Comparison of ENCODE assay signal across 19 cellular contexts in genomic region chr4:40275065-40275464, GRCh38.
DNase-seq lines count a peak whose midpoint lies in the region; ATAC-seq and TF ChIP-seq lines count a peak whose summit lies in the region.
"Had no signal": no experiment of that assay in that cellular context is flagged by ENCODE, and none has a peak within 500 bp of the region (broad histone marks: within the 10 kb centered on the region; RNA-seq: fewer than 3 reads in every experiment).

No MANE protein-coding gene starts in this region.

- H3K27ac Mint-ChIP-seq in CD4-positive, CD25-positive, alpha-beta regulatory T cell: peak overlapping the region; percentile 42 to 83 (median 74)
- H3K27ac Mint-ChIP-seq in neural progenitor cell (peak overlapping the region; percentile 35), endodermal cell (no peak overlapping the region)
- H3K27ac Mint-ChIP-seq: HFFc6 had no signal

- H3K27me3 Mint-ChIP-seq in CD4-positive, CD25-positive, alpha-beta regulatory T cell: peaks cover 4% of the 10 kb centered on the region
- H3K27me3 Mint-ChIP-seq in neural progenitor cell (ENCODE audit: insufficient read depth, low read depth) (peaks cover 4% of the 10 kb centered on the region), endodermal cell (ENCODE audit: insufficient read depth) (no peaks in the 10 kb centered on the region)

- TF ChIP-seq POLR2A in upper lobe of left lung (IDR thresholded peaks at IDR 0.05): no peak

- no peaks in the 10 kb centered on the region for H3K9me3 ChIP-seq in CD4-positive, CD25-positive, alpha-beta regulatory T cell (ENCODE audit: control insufficient read depth in 2 of 2, low read length in 2 of 2)
- H3K9me3 ChIP-seq in DND-41 (ENCODE audit: insufficient read depth, low read length, severe bottlenecking) (no peaks in the 10 kb centered on the region), WERI-Rb-1 (ENCODE audit: severe bottlenecking) (no peaks in the 10 kb centered on the region), neural progenitor cell (ENCODE audit: low read depth) (no peaks in the 10 kb centered on the region), upper lobe of left lung (no peaks in the 10 kb centered on the region), endodermal cell (ENCODE audit: control insufficient read depth, low read length) (no peaks in the 10 kb centered on the region)
- H3K9me3 ChIP-seq: A549 had no signal

- WGBS in upper lobe of left lung, 2 donors: 88 to 97% methylated on average over 2 of the region's 2 CpGs
- 96 to 100% methylated on average over 2 of the region's 2 CpGs for WGBS in endodermal cell (ENCODE audit: insufficient coverage in 1 of 2, insufficient read length in 1 of 2), 2 experiments

- DNase-seq in CD4-positive, CD25-positive, alpha-beta regulatory T cell: no peak
- no peak for DNase-seq in DND-41
- peak; percentile 38 for DNase-seq in WERI-Rb-1
- no peak for DNase-seq in neural progenitor cell (ENCODE audit: low spot score)
- no peak for DNase-seq in upper lobe of left lung
- DNase-seq in DMS153 (lab: John Stamatoyannopoulos, UW): no peak
- DNase-seq in endodermal cell: no peak
- DNase-seq: GDM1; H7; HFFc6; NCI-H1417 treated with DMSO at 0.1 percent for 48 hours; NCI-H187 treated with DMSO at 0.1 percent for 48 hours; NCI-H345; NCI-H526 treated with DMSO at 0.1 percent for 48 hours; NK-92 treated with Interleukin-12 subunit alpha and Interleukin-12 subunit beta, amount 100 ng/mL, for 24 hours had no signal

- no peak overlapping the region for H3K4me2 ChIP-seq in DND-41 (ENCODE audit: insufficient read depth, low read length)
- H3K4me2 ChIP-seq in neural progenitor cell: peak overlapping the region; percentile 60
- H3K4me2 ChIP-seq: A549; BLaER1 treated with 17β-estradiol and CSF1 and Interleukin-3, amounts not matched to agents 10 nM and 100 nM; KMS-11 had no signal

- peaks cover 10% of the 10 kb centered on the region for H3F3A ChIP-seq in neural progenitor cell (ENCODE audit: low read depth)

- H3K4me3 Mint-ChIP-seq in CD4-positive, CD25-positive, alpha-beta regulatory T cell: peak overlapping the region in 2 of 4 donors; percentile 27 to 75
- H3K4me3 Mint-ChIP-seq in neural progenitor cell (peak overlapping the region; percentile 47), endodermal cell (no peak overlapping the region)
- H3K4me3 Mint-ChIP-seq: HFFc6 had no signal

- H3K27ac ChIP-seq in CD4-positive, CD25-positive, alpha-beta regulatory T cell (ENCODE audit: insufficient read depth, low read length, poor library complexity, severe bottlenecking): no peak overlapping the region
- H3K27ac ChIP-seq in DND-41 (ENCODE audit: low read length) (no peak overlapping the region), WERI-Rb-1 (peak overlapping the region; percentile 45), neural progenitor cell (no peak overlapping the region), upper lobe of left lung (no peak overlapping the region), endodermal cell (ENCODE audit: low read depth, low read length) (no peak overlapping the region)
- H3K27ac ChIP-seq: A549; BLaER1 treated with 17β-estradiol and CSF1 and Interleukin-3, amounts not matched to agents 10 nM and 100 nM; KMS-11 had no signal

- H3K79me2 ChIP-seq in DND-41 (ENCODE audit: insufficient read depth, low read length): no peaks in the 10 kb centered on the region
- no peaks in the 10 kb centered on the region for H3K79me2 ChIP-seq in neural progenitor cell (ENCODE audit: low read depth)

- TF ChIP-seq EP300 in upper lobe of left lung (IDR thresholded peaks at IDR 0.05): no peak

- H3K9me3 Mint-ChIP-seq in CD4-positive, CD25-positive, alpha-beta regulatory T cell: peaks cover 0 to 1% (median 0%) of the 10 kb centered on the region in 7 donors
- H3K9me3 Mint-ChIP-seq in neural progenitor cell: no peaks in the 10 kb centered on the region
- no peaks in the 10 kb centered on the region for H3K9me3 Mint-ChIP-seq in endodermal cell
- H3K9me3 Mint-ChIP-seq: HFFc6 had no signal

- no peaks in the 10 kb centered on the region for H3K36me3 Mint-ChIP-seq in CD4-positive, CD25-positive, alpha-beta regulatory T cell
- no peaks in the 10 kb centered on the region for H3K36me3 Mint-ChIP-seq in neural progenitor cell
- no peaks in the 10 kb centered on the region for H3K36me3 Mint-ChIP-seq in endodermal cell (ENCODE audit: low read depth)

- no peak overlapping the region for H2AFZ ChIP-seq in DND-41 (ENCODE audit: low read depth, low read length)
- no peak overlapping the region for H2AFZ ChIP-seq in neural progenitor cell (replicated peaks)

- TF ChIP-seq CTCF in DND-41 (IDR thresholded peaks at IDR 0.05; ENCODE audit: borderline replicate concordance, extremely low read depth, low read length, poor library complexity, severe bottlenecking) (no peak), WERI-Rb-1 (IDR thresholded peaks at IDR 0.05; ENCODE audit: low read depth, low read length) (no peak), neural progenitor cell (IDR thresholded peaks at IDR 0.05) (no peak), upper lobe of left lung (IDR thresholded peaks at IDR 0.05) (no peak), endodermal cell (conservative IDR thresholded peaks at IDR 0.05) (no peak)

- peaks cover 16% of the 10 kb centered on the region for H3K4me1 ChIP-seq in CD4-positive, CD25-positive, alpha-beta regulatory T cell (ENCODE audit: control insufficient read depth, insufficient read depth, low read length, poor library complexity, severe bottlenecking)
- H3K4me1 ChIP-seq in DND-41 (ENCODE audit: insufficient read depth, low read length) (no peaks in the 10 kb centered on the region; the same call in 1 of the 2 replicates), neural progenitor cell (peaks cover 9% of the 10 kb centered on the region), upper lobe of left lung (no peaks in the 10 kb centered on the region), endodermal cell (ENCODE audit: control insufficient read depth, insufficient read depth, low read length) (no peaks in the 10 kb centered on the region)

- H3K36me3 ChIP-seq in CD4-positive, CD25-positive, alpha-beta regulatory T cell (ENCODE audit: control insufficient read depth, insufficient read depth, low read length): no peaks in the 10 kb centered on the region
- H3K36me3 ChIP-seq in DND-41 (ENCODE audit: insufficient read depth, low read length) (no peaks in the 10 kb centered on the region), WERI-Rb-1 (no peaks in the 10 kb centered on the region), neural progenitor cell (no peaks in the 10 kb centered on the region), upper lobe of left lung (no peaks in the 10 kb centered on the region), endodermal cell (ENCODE audit: control insufficient read depth, insufficient read depth, low read length) (no peaks in the 10 kb centered on the region)
- H3K36me3 ChIP-seq: BLaER1 treated with 17β-estradiol and CSF1 and Interleukin-3, amounts not matched to agents 10 nM and 100 nM had no signal

- peaks cover 3 to 38% (median 23%) of the 10 kb centered on the region in 4 donors for H3K4me1 Mint-ChIP-seq in CD4-positive, CD25-positive, alpha-beta regulatory T cell
- peaks cover 13% of the 10 kb centered on the region for H3K4me1 Mint-ChIP-seq in neural progenitor cell
- H3K4me1 Mint-ChIP-seq in endodermal cell: peaks cover 12% of the 10 kb centered on the region

- H3K4me3 ChIP-seq in CD4-positive, CD25-positive, alpha-beta regulatory T cell (ENCODE audit: low read depth, low read length): no peak overlapping the region
- H3K4me3 ChIP-seq in DND-41 (ENCODE audit: low read depth in 1 of 2, low read length in 2 of 2): no peak overlapping the region
- no peak overlapping the region for H3K4me3 ChIP-seq in WERI-Rb-1 (ENCODE audit: low read depth, low read length)
- H3K4me3 ChIP-seq in neural progenitor cell: no peak overlapping the region
- no peak overlapping the region for H3K4me3 ChIP-seq in upper lobe of left lung
- H3K4me3 ChIP-seq in endodermal cell (ENCODE audit: low read length): no peak overlapping the region
- H3K4me3 ChIP-seq: A549; BLaER1 treated with 17β-estradiol and CSF1 and Interleukin-3, amounts not matched to agents 10 nM and 100 nM had no signal

- H4K20me1 ChIP-seq in DND-41 (ENCODE audit: insufficient read depth, low read length): no peaks in the 10 kb centered on the region
- no peaks in the 10 kb centered on the region for H4K20me1 ChIP-seq in neural progenitor cell (ENCODE audit: low read depth)
- H4K20me1 ChIP-seq: BLaER1 treated with 17β-estradiol and CSF1 and Interleukin-3, amounts not matched to agents 10 nM and 100 nM had no signal

- no peak for ATAC-seq in CD4-positive, CD25-positive, alpha-beta regulatory T cell (ENCODE audit: low read depth in 2 of 2)
- peak; percentile 65 for ATAC-seq in DND-41 (ENCODE audit: insufficient read depth, low read depth)
- ATAC-seq in upper lobe of left lung (ENCODE audit: low FRiP score in 2 of 2): no peak
- ATAC-seq: A549, Right ventricle myocardium inferior had no signal

- H3K27me3 ChIP-seq in CD4-positive, CD25-positive, alpha-beta regulatory T cell (ENCODE audit: control insufficient read depth, insufficient read depth, low read length): no peaks in the 10 kb centered on the region
- H3K27me3 ChIP-seq in DND-41 (ENCODE audit: insufficient read depth, low read length, poor library complexity): no peaks in the 10 kb centered on the region
- H3K27me3 ChIP-seq in WERI-Rb-1 (ENCODE audit: insufficient read depth, low read depth, severe bottlenecking): no peaks in the 10 kb centered on the region
- no peaks in the 10 kb centered on the region for H3K27me3 ChIP-seq in neural progenitor cell
- no peaks in the 10 kb centered on the region for H3K27me3 ChIP-seq in upper lobe of left lung
- H3K27me3 ChIP-seq in endodermal cell (ENCODE audit: control insufficient read depth, insufficient read depth, low read length, poor library complexity, severe bottlenecking): no peaks in the 10 kb centered on the region
- H3K27me3 ChIP-seq: BLaER1 treated with 17β-estradiol and CSF1 and Interleukin-3, amounts not matched to agents 10 nM and 100 nM had no signal

- no peak overlapping the region for H3K9ac ChIP-seq in DND-41 (ENCODE audit: low read depth, low read length)
- H3K9ac ChIP-seq in neural progenitor cell: no peak overlapping the region
- H3K9ac ChIP-seq in endodermal cell (ENCODE audit: extremely low read depth, low read length, poor library complexity, severe bottlenecking): no peak overlapping the region
- H3K9ac ChIP-seq: BLaER1 treated with 17β-estradiol and CSF1 and Interleukin-3, amounts not matched to agents 10 nM and 100 nM; KMS-11 had no signal
